ENCODE assay signal across 13 cellular contexts in genomic region chr14:102893452-102893851, GRCh38. TPM values are rescaled to one million over a fixed set of nuclear protein-coding genes. Genes with fewer than 3 reads are reported as not detected.
DNase-seq lines count a peak whose midpoint lies in the region; ATAC-seq, FAIRE-seq and TF ChIP-seq lines count a peak whose summit lies in the region.
"Had no signal": no experiment of that assay in that cellular context is flagged by ENCODE, and none has a peak within 500 bp of the region (broad histone marks: within the 10 kb centered on the region; RNA-seq: fewer than 3 reads in every experiment).

No MANE protein-coding gene starts in this region.

- no peaks in the 10 kb centered on the region for H3K4me1 Mint-ChIP-seq in CD4-positive, alpha-beta T cell (ENCODE audit: low read depth)

- POLR2A ChIA-PET in CD4-positive, alpha-beta T cell (lab: Charles Lee) = no interaction called here

- peaks cover 0 to 3% of the 10 kb centered on the region in 2 donors for H3K36me3 ChIP-seq in kidney (ENCODE audit: control insufficient read depth in 1 of 2, insufficient read depth in 2 of 2, low read length in 2 of 2)

- H3K27ac ChIP-seq in kidney (ENCODE audit: low read depth in 2 of 2, low read length in 2 of 2) = peak overlapping the region in 1 of 2 donors; percentile 23
- no peak overlapping the region for H3K27ac ChIP-seq in CD4-positive, alpha-beta T cell (ENCODE audit: low read depth, low read length)

- no peak overlapping the region for H3K27ac Mint-ChIP-seq in CD4-positive, alpha-beta T cell
- H3K27ac Mint-ChIP-seq: activated CD8-positive, alpha-beta memory T cell treated with anti-CD3 and anti-CD28 coated beads, Interleukin-2, amount 10 ng/mL, durations not matched to agents 7 days and 5 days; stimulated activated effector memory CD8-positive, alpha-beta T cell treated with anti-CD3 and anti-CD28 coated beads, Interleukin-12 subunit alpha, Interleukin-12 subunit beta, amount 100 ng/mL, for 72 hours; T-helper 1 cell treated with Interleukin-12 subunit alpha and Interleukin-12 subunit beta and Interleukin-4 antibody, amounts not matched to agents 30 μg/mL and 1 μg/mL, for 36 hours had no signal

- H3K9me3 Mint-ChIP-seq in CD4-positive, alpha-beta T cell = no peaks in the 10 kb centered on the region
- H3K9me3 Mint-ChIP-seq: stimulated activated effector memory CD8-positive, alpha-beta T cell treated with anti-CD3 and anti-CD28 coated beads, Interleukin-12 subunit alpha, Interleukin-12 subunit beta, amount 100 ng/mL, for 72 hours; T-helper 1 cell treated with Interleukin-12 subunit alpha and Interleukin-12 subunit beta and Interleukin-4 antibody, amounts not matched to agents 30 μg/mL and 1 μg/mL, for 36 hours had no signal

- no peaks in the 10 kb centered on the region for H3K4me1 ChIP-seq in kidney (ENCODE audit: control insufficient read depth in 1 of 2, insufficient read depth in 1 of 2, low read depth in 1 of 2, low read length in 2 of 2)

- no peaks in the 10 kb centered on the region for H3K9me3 ChIP-seq in kidney (ENCODE audit: control insufficient read depth in 1 of 2, low read length in 2 of 2)
- H3K9me3 ChIP-seq in CD4-positive, alpha-beta T cell (ENCODE audit: control insufficient read depth, low read length) = no peaks in the 10 kb centered on the region

- TF ChIP-seq CTCF in GM10266 (IDR thresholded peaks at IDR 0.05; ENCODE audit: control insufficient read depth, insufficient read depth, low read depth, missing control alignments) = no peak
- TF ChIP-seq CTCF in kidney (IDR thresholded peaks at IDR 0.05; ENCODE audit: borderline replicate concordance, extremely low read depth, insufficient read depth) = no peak
- TF ChIP-seq CTCF in CD4-positive, alpha-beta T cell (IDR thresholded peaks at IDR 0.05) = no peak

- CTCF ChIA-PET in CD4-positive, alpha-beta T cell (lab: Charles Lee) = no interaction called here

- H3K27me3 ChIP-seq in CD4-positive, alpha-beta T cell (ENCODE audit: control insufficient read depth, insufficient read depth, low read length) = no peaks in the 10 kb centered on the region

- DNase-seq in GM10266 (ENCODE audit: extremely low spot score) (peak; percentile 15), brain pericyte (ENCODE audit: low read depth, low spot score) (peak; percentile 47), kidney (peak; percentile 81), smooth muscle cell of the brain vasculature (ENCODE audit: low read depth, low spot score) (peak; percentile 65), NCI-H526 (lab: John Stamatoyannopoulos, UW) (no peak), NCI-H1092 treated with DMSO at 0.1 percent for 48 hours (lab: John Stamatoyannopoulos, UW) (no peak)
- DNase-seq in CD4-positive, alpha-beta T cell = no peak
- DNase-seq: activated CD8-positive, alpha-beta memory T cell treated with anti-CD3 and anti-CD28 coated beads, Interleukin-2, amount 10 ng/mL, durations not matched to agents 7 days and 5 days; NCI-H524 had no signal

- H3K9ac ChIP-seq in kidney (ENCODE audit: low read length in 2 of 2) = no peak overlapping the region

- no peak overlapping the region for H3K4me3 Mint-ChIP-seq in CD4-positive, alpha-beta T cell
- H3K4me3 Mint-ChIP-seq: activated CD8-positive, alpha-beta memory T cell treated with anti-CD3 and anti-CD28 coated beads, Interleukin-2, amount 10 ng/mL, durations not matched to agents 7 days and 5 days; stimulated activated effector memory CD8-positive, alpha-beta T cell treated with anti-CD3 and anti-CD28 coated beads, Interleukin-12 subunit alpha, Interleukin-12 subunit beta, amount 100 ng/mL, for 72 hours; T-helper 1 cell treated with Interleukin-12 subunit alpha and Interleukin-12 subunit beta and Interleukin-4 antibody, amounts not matched to agents 30 μg/mL and 1 μg/mL, for 36 hours had no signal

- peaks cover 78% of the 10 kb centered on the region for H3K36me3 Mint-ChIP-seq in CD4-positive, alpha-beta T cell (ENCODE audit: low read depth)

- intact Hi-C loops in kidney (cut with DNase I) = no loop called here
- intact Hi-C loops in CD4-positive, alpha-beta T cell (cut with DNase I, micrococcal nuclease) = no loop called here

- ATAC-seq in HG03095 (IDR thresholded peaks at IDR 0.05; ENCODE audit: unreplicated experiment) = no peak
- no peak for ATAC-seq in CD4-positive, alpha-beta T cell (ENCODE audit: poor library complexity)
- ATAC-seq: activated CD8-positive, alpha-beta memory T cell treated with anti-CD3 and anti-CD28 coated beads, Interleukin-2, amount 10 ng/mL, durations not matched to agents 7 days and 5 days; stimulated activated effector memory CD8-positive, alpha-beta T cell treated with anti-CD3 and anti-CD28 coated beads, Interleukin-12 subunit alpha, Interleukin-12 subunit beta, amount 100 ng/mL, for 72 hours had no signal

- no peak overlapping the region for H3K4me3 ChIP-seq in kidney (ENCODE audit: low read length in 2 of 2)

- FAIRE-seq in kidney (lab: Jason Lieb, UNC) = no peak
- FAIRE-seq: colon had no signal

- H3K27me3 Mint-ChIP-seq in CD4-positive, alpha-beta T cell = no peaks in the 10 kb centered on the region
- H3K27me3 Mint-ChIP-seq: activated CD8-positive, alpha-beta memory T cell treated with anti-CD3 and anti-CD28 coated beads, Interleukin-2, amount 10 ng/mL, durations not matched to agents 7 days and 5 days had no signal

RNA-seq across cellular contexts. Expression of gene AMN, which starts 29.0 kb away (rescaled TPM):
- 58.0 TPM for total RNA-seq in kidney
- 121 TPM for polyA plus RNA-seq in kidney (ENCODE audit: insufficient read depth, low read depth, low replicate concordance)
- total RNA-seq in CD4-positive, alpha-beta T cell = 1 to 10 TPM; 2.6 to 2.8 TPM

Comparison
In these comparisons a context has a peak if more than half of its experiments do, and no peak if none do; other contexts are left out.
1. DNase-seq: peak in GM10266 (single experiment), brain pericyte (single experiment), kidney (single experiment) and smooth muscle cell of the brain vasculature (single experiment); none in CD4-positive, alpha-beta T cell (0 of 10), NCI-H526 (0 of 2) and NCI-H1092 treated with DMSO at 0.1 percent for 48 hours (single experiment).
2. RNA of gene AMN, which starts 29.0 kb away (total RNA-seq): 58.0 TPM in kidney (single experiment); 2.6 to 2.8 TPM in CD4-positive, alpha-beta T cell; every median in the first group is over 10 times any median in the second.